18 cellular contexts compared by ENCODE assay signal in genomic region chr10:75884808-75885207, GRCh38.
DNase-seq lines count a peak whose midpoint lies in the region; ATAC-seq lines count a peak whose summit lies in the region.
"Had no signal": no experiment of that assay in that cellular context is flagged by ENCODE, and none has a peak within 500 bp of the region (broad histone marks: within the 10 kb centered on the region; RNA-seq: fewer than 3 reads in every experiment).

No MANE protein-coding gene starts in this region.

- H2BK120ac ChIP-seq in neuronal stem cell (ENCODE audit: low read depth, low read length), result no peak overlapping the region

- H4K91ac ChIP-seq in neuronal stem cell (ENCODE audit: low read depth, low read length, poor library complexity), result no peak overlapping the region

- H4K8ac ChIP-seq in neuronal stem cell (ENCODE audit: low read depth, low read length), result no peak overlapping the region

- no peak overlapping the region for H2AK5ac ChIP-seq in neuronal stem cell (ENCODE audit: low read depth, low read length)

- no peaks in the 10 kb centered on the region for H3K36me3 Mint-ChIP-seq in activated CD4-positive, alpha-beta T cell treated with anti-CD3 and anti-CD28 coated beads, Interleukin-2, amount 10 ng/mL, durations not matched to agents 24 days and 14 days (ENCODE audit: low read depth)

- no peak overlapping the region for H3K4me2 ChIP-seq in neuronal stem cell (ENCODE audit: insufficient read depth, low read length, poor library complexity, severe bottlenecking)
- H3K4me2 ChIP-seq: A549 had no signal

- no peaks in the 10 kb centered on the region for H3K4me1 ChIP-seq in neuronal stem cell (ENCODE audit: control insufficient read depth in 2 of 2, insufficient read depth in 1 of 2, low read depth in 1 of 2, low read length in 2 of 2)
- H3K4me1 ChIP-seq: A549 had no signal

- peak; percentile 11 for DNase-seq in DMS53 (lab: John Stamatoyannopoulos, UW)
- DNase-seq in DMS53 treated with DMSO at 0.1 percent for 48 hours (lab: John Stamatoyannopoulos, UW; ENCODE audit: unreplicated experiment), result no peak
- DNase-seq in UCSD-AML1 (lab: John Stamatoyannopoulos, UW; ENCODE audit: unreplicated experiment), result peak; percentile 59
- no peak for DNase-seq in neuronal stem cell (ENCODE audit: low spot score)
- DNase-seq in left lobe of liver (ENCODE audit: low spot score), result no peak
- no peak for DNase-seq in activated CD4-positive, alpha-beta T cell treated with anti-CD3 and anti-CD28 coated beads, Interleukin-2, amount 10 ng/mL, durations not matched to agents 24 days and 14 days
- DNase-seq: AML-193; Caco-2; CD4-positive, alpha-beta T cell; DMS79 treated with DMSO at 0.1 percent for 48 hours; GF-D8; GOT3; H7 had no signal

- H3K9me3 Mint-ChIP-seq in activated CD4-positive, alpha-beta T cell treated with anti-CD3 and anti-CD28 coated beads, Interleukin-2, amount 10 ng/mL, durations not matched to agents 24 days and 14 days, result no peaks in the 10 kb centered on the region

- H3K4me1 Mint-ChIP-seq in activated CD4-positive, alpha-beta T cell treated with anti-CD3 and anti-CD28 coated beads, Interleukin-2, amount 10 ng/mL, durations not matched to agents 24 days and 14 days, result no peaks in the 10 kb centered on the region

- no peaks in the 10 kb centered on the region for H3K9me3 ChIP-seq in neuronal stem cell (replicated peaks in 1 of 2; ENCODE audit: control insufficient read depth in 2 of 2, insufficient read depth in 1 of 2, low read depth in 1 of 2, low read length in 2 of 2)
- H3K9me3 ChIP-seq: A549, Caco-2 had no signal

- H2AFZ ChIP-seq in neuronal stem cell (ENCODE audit: low read length), result no peak overlapping the region

- H3K23ac ChIP-seq in neuronal stem cell (ENCODE audit: low read depth, low read length, poor library complexity), result no peak overlapping the region

- ATAC-seq in left lobe of liver, result no peak
- ATAC-seq in GM21381 (IDR thresholded peaks at IDR 0.05; ENCODE audit: unreplicated experiment), result no peak
- ATAC-seq: A549, HCT116 had no signal

- H3K79me1 ChIP-seq in neuronal stem cell (ENCODE audit: low read depth, low read length), result no peaks in the 10 kb centered on the region

- H2BK5ac ChIP-seq in neuronal stem cell (ENCODE audit: low read length), result no peak overlapping the region

- no peaks in the 10 kb centered on the region for H3K27me3 Mint-ChIP-seq in activated CD4-positive, alpha-beta T cell treated with anti-CD3 and anti-CD28 coated beads, Interleukin-2, amount 10 ng/mL, durations not matched to agents 24 days and 14 days
- H3K27me3 Mint-ChIP-seq: CD4-positive, alpha-beta T cell had no signal

- H3K4me3 ChIP-seq in neuronal stem cell (ENCODE audit: low read length in 2 of 2), result no peak overlapping the region
- H3K4me3 ChIP-seq: A549 had no signal

- no peak overlapping the region for H3K4me3 Mint-ChIP-seq in activated CD4-positive, alpha-beta T cell treated with anti-CD3 and anti-CD28 coated beads, Interleukin-2, amount 10 ng/mL, durations not matched to agents 24 days and 14 days
- H3K4me3 Mint-ChIP-seq: CD4-positive, alpha-beta T cell had no signal

- no peak overlapping the region for H3K9ac ChIP-seq in neuronal stem cell (ENCODE audit: low read depth, low read length, poor library complexity)

- WGBS in neuronal stem cell (ENCODE audit: extremely low coverage in 2 of 2, insufficient read length in 2 of 2, insufficient replicate concordance in 1 of 2), 2 donors, result no CpG with 5 or more reads among the region's 5 CpGs

- H3K27me3 ChIP-seq in neuronal stem cell (ENCODE audit: control insufficient read depth in 3 of 3, insufficient read depth in 3 of 3, low read depth in 1 of 3, low read length in 3 of 3), result no peaks in the 10 kb centered on the region

- no peak overlapping the region for H3K27ac Mint-ChIP-seq in activated CD4-positive, alpha-beta T cell treated with anti-CD3 and anti-CD28 coated beads, Interleukin-2, amount 10 ng/mL, durations not matched to agents 24 days and 14 days
- H3K27ac Mint-ChIP-seq: CD4-positive, alpha-beta T cell had no signal

- peak overlapping the region; percentile 11 for H3K18ac ChIP-seq in neuronal stem cell (ENCODE audit: low read length)

- no peak overlapping the region for H3K27ac ChIP-seq in neuronal stem cell (replicated peaks; ENCODE audit: low read length)
- H3K27ac ChIP-seq: 22Rv1, A549, C4-2B had no signal

- intact Hi-C loops in activated CD4-positive, alpha-beta T cell treated with anti-CD3 and anti-CD28 coated beads, Interleukin-2, amount 10 ng/mL, durations not matched to agents 24 days and 14 days (cut with micrococcal nuclease), result no loop called here

- H2BK15ac ChIP-seq in neuronal stem cell (ENCODE audit: low read length), result no peak overlapping the region

- no peak overlapping the region for H2BK12ac ChIP-seq in neuronal stem cell (ENCODE audit: low read length)

- no peak overlapping the region for H3K4ac ChIP-seq in neuronal stem cell (ENCODE audit: low read length)

- H3K36me3 ChIP-seq in neuronal stem cell (replicated peaks in 1 of 2; ENCODE audit: control insufficient read depth in 2 of 2, insufficient read depth in 2 of 2, low read length in 2 of 2), result no peaks in the 10 kb centered on the region

- H3K14ac ChIP-seq in neuronal stem cell (ENCODE audit: low read length), result no peak overlapping the region

Comparison
In these comparisons a context has a peak if more than half of its experiments do, and no peak if none do; other contexts are left out.
1. DNase-seq: peak in DMS53 (single experiment) and UCSD-AML1 (single experiment); none in DMS53 treated with DMSO at 0.1 percent for 48 hours (single experiment), neuronal stem cell (single experiment), left lobe of liver (single experiment) and activated CD4-positive, alpha-beta T cell treated with anti-CD3 and anti-CD28 coated beads, Interleukin-2, amount 10 ng/mL, durations not matched to agents 24 days and 14 days (single experiment).